In genomic region chr10:15796098-15796759, GRCh38 we compare ENCODE assay signal across 16 cellular contexts.
DNase-seq lines count a peak whose midpoint lies in the region; ATAC-seq, FAIRE-seq and TF ChIP-seq lines count a peak whose summit lies in the region.
"Had no signal": no experiment of that assay in that cellular context is flagged by ENCODE, and none has a peak within 500 bp of the region (broad histone marks: within the 10 kb centered on the region; RNA-seq: fewer than 3 reads in every experiment).

No MANE protein-coding gene starts in this region.

- H3K4me3 ChIP-seq in pancreas (no peak overlapping the region), breast epithelium (no peak overlapping the region)

- peaks cover 0 to 2% (median 0%) of the 10 kb centered on the region in 3 donors for H3K36me3 ChIP-seq in pancreas
- no peaks in the 10 kb centered on the region for H3K36me3 ChIP-seq in breast epithelium

- no peak for TF ChIP-seq POLR2A in breast epithelium (IDR thresholded peaks at IDR 0.05)

- H3K9me3 ChIP-seq in pancreas (no peaks in the 10 kb centered on the region), breast epithelium (peaks cover 0 to 3% of the 10 kb centered on the region in 2 donors)

- POLR2A ChIA-PET in HEK293T (lab: Yijun Ruan, JAX) = interaction anchor here (1.1 to 1.4 kb wide), 2 partner anchors 12 to 64 kb away, joined by 4 to 5 read pairs; partner anchors contain the start of gene MINDY3

- intact Hi-C loops in pancreas (cut with DNase I) = no loop called here
- intact Hi-C loops in breast epithelium (cut with DNase I; ENCODE audit: low total_unique reads) = no loop called here

- CTCF ChIA-PET in HEK293T (lab: Yijun Ruan, JAX) = no interaction called here

- ATAC-seq in pancreas (no peak), GM18511 (IDR thresholded peaks at IDR 0.05; ENCODE audit: unreplicated experiment) (no peak), HG02588 (IDR thresholded peaks at IDR 0.05; ENCODE audit: unreplicated experiment) (no peak)

- DNase-seq in HEK293T (ENCODE audit: extremely low spot score) (peak; percentile 31), OCI-M1 (lab: John Stamatoyannopoulos, UW) (peak; percentile 75), pancreas (no peak), breast epithelium (ENCODE audit: low spot score in 2 of 2) (no peak)
- DNase-seq in central memory CD4-positive, alpha-beta T cell = no peak
- DNase-seq: DMS 273 treated with DMSO at 0.1 percent for 48 hours, IMR-90, NCI-H1417 treated with DMSO at 0.1 percent for 48 hours, NCI-H2029, NCI-H510A treated with DMSO at 0.1 percent for 48 hours, SHP77 had no signal

- no peak overlapping the region for H3K27ac ChIP-seq in pancreas
- H3K27ac ChIP-seq in breast epithelium = no peak overlapping the region
- H3K27ac ChIP-seq: C4-2B had no signal

- 84 to 88% methylated on average over 5 of the region's 5 CpGs for WGBS in pancreas, 2 donors

- H3K27me3 ChIP-seq in pancreas = no peaks in the 10 kb centered on the region
- no peaks in the 10 kb centered on the region for H3K27me3 ChIP-seq in breast epithelium

- TF ChIP-seq CTCF in pancreas (IDR thresholded peaks at IDR 0.05) = no peak
- no peak for TF ChIP-seq CTCF in breast epithelium (IDR thresholded peaks at IDR 0.05)

- H3K4me1 ChIP-seq in pancreas (no peaks in the 10 kb centered on the region), breast epithelium (no peaks in the 10 kb centered on the region)

- FAIRE-seq in endometrium (lab: Jason Lieb, UNC) (peak; percentile 65), pancreas (lab: Jason Lieb, UNC) (peak; percentile 49)
- FAIRE-seq: H54 had no signal

TF ChIP-seq in HEK293T, 16 proteins besides CTCF, POLR2A, EP300 and RAD21:
- peak; percentile 95 for TF ChIP-seq PKNOX1 (IDR thresholded peaks at IDR 0.05)
- TF ChIP-seq L3MBTL2 (conservative IDR thresholded peaks at IDR 0.05) = no peak
- TF ChIP-seq ARNT (IDR thresholded peaks at IDR 0.05) = peak; percentile 84
- peak; percentile 61; the same call in 1 of the 2 replicates for TF ChIP-seq FOXK2 (IDR thresholded peaks at IDR 0.05)
- peak; percentile 97 for TF ChIP-seq CTBP1 (IDR thresholded peaks at IDR 0.05; ENCODE audit: borderline replicate concordance)
- TF ChIP-seq HDGF (IDR thresholded peaks at IDR 0.05; ENCODE audit: borderline replicate concordance) = no peak
- TF ChIP-seq SUZ12 (IDR thresholded peaks at IDR 0.05) = no peak

Comparison
In these comparisons a context has a peak if more than half of its experiments do, and no peak if none do; other contexts are left out.
1. DNase-seq: peak in HEK293T (single experiment) and OCI-M1 (single experiment); none in pancreas (0 of 6), central memory CD4-positive, alpha-beta T cell (single experiment) and breast epithelium (0 of 2).